In genomic region chr18:44682871-44683221, GRCh38 we compare ENCODE assay signal across 8 cellular contexts.
DNase-seq lines count a peak whose midpoint lies in the region; TF ChIP-seq lines count a peak whose summit lies in the region.

No MANE protein-coding gene starts in this region.

- H3K27me3 ChIP-seq in muscle layer of colon (ENCODE audit: control insufficient read depth in 1 of 2, insufficient read depth in 2 of 2, low read length in 2 of 2): no peaks in the 10 kb centered on the region

- CTCF ChIA-PET in HEK293T (lab: Yijun Ruan, JAX): no interaction called here

- H3K4me1 ChIP-seq in muscle layer of colon (ENCODE audit: insufficient read depth, low read length): peaks cover 38% of the 10 kb centered on the region

- no peaks in the 10 kb centered on the region for H3K9me3 ChIP-seq in muscle layer of colon (ENCODE audit: low read length)

- H3K9ac ChIP-seq in muscle layer of colon (ENCODE audit: low read length): peak overlapping the region; percentile 77

- peak overlapping the region in 1 of 2 donors; percentile 91 for H3K4me3 ChIP-seq in muscle layer of colon (ENCODE audit: low read depth in 1 of 2, low read length in 2 of 2)

- H3K36me3 ChIP-seq in muscle layer of colon (ENCODE audit: insufficient read depth, low read length): no peaks in the 10 kb centered on the region

- peak overlapping the region; percentile 87 for H3K27ac ChIP-seq in muscle layer of colon (ENCODE audit: low read depth, low read length)

- POLR2A ChIA-PET in HEK293T (lab: Yijun Ruan, JAX): no interaction called here

- DNase-seq in COLO668 (lab: John Stamatoyannopoulos, UW; ENCODE audit: unreplicated experiment) (peak; percentile 75), NCI-H128 (lab: John Stamatoyannopoulos, UW; ENCODE audit: unreplicated experiment) (peak; percentile 44), astrocyte of the hippocampus (ENCODE audit: low read depth, low spot score) (peak; percentile 69), HEK293T (ENCODE audit: extremely low spot score) (no peak), cerebellar nuclear complex (lab: John Stamatoyannopoulos, UW) (no peak)
- no peak for DNase-seq in stimulated activated CD8-positive, alpha-beta memory T cell treated with anti-CD3 and anti-CD28 coated beads, Interleukin-4, amount 100 ng/mL, for 48 hours
- no peak for DNase-seq in activated naive CD4-positive, alpha-beta T cell treated with anti-CD3 and anti-CD28 coated beads, Interleukin-2, amount 50 U/mL, for 16 hours

TF ChIP-seq in HEK293T, 16 proteins besides CTCF, POLR2A, EP300 and RAD21:
- no peak for TF ChIP-seq PKNOX1 (IDR thresholded peaks at IDR 0.05)
- TF ChIP-seq CTBP1 (IDR thresholded peaks at IDR 0.05; ENCODE audit: borderline replicate concordance): no peak
- TF ChIP-seq BHLHE40 (IDR thresholded peaks at IDR 0.05; ENCODE audit: borderline replicate concordance): no peak
- TF ChIP-seq FOXK2 (IDR thresholded peaks at IDR 0.05): no peak
- no peak for TF ChIP-seq ARNT (IDR thresholded peaks at IDR 0.05)
- no peak for TF ChIP-seq NFRKB (IDR thresholded peaks at IDR 0.05)
- TF ChIP-seq SP1 (IDR thresholded peaks at IDR 0.05): no peak
- no peak for TF ChIP-seq HDGF (IDR thresholded peaks at IDR 0.05; ENCODE audit: borderline replicate concordance)
- TF ChIP-seq LEF1 (IDR thresholded peaks at IDR 0.05; ENCODE audit: borderline replicate concordance): no peak
- TF ChIP-seq FOXM1 (IDR thresholded peaks at IDR 0.05; ENCODE audit: borderline replicate concordance): no peak
- no peak for TF ChIP-seq L3MBTL2 (conservative IDR thresholded peaks at IDR 0.05)
- no peak for TF ChIP-seq FOXA1 (IDR thresholded peaks at IDR 0.05)
- no peak for TF ChIP-seq ELF4 (IDR thresholded peaks at IDR 0.05)
- no peak for TF ChIP-seq SUZ12 (IDR thresholded peaks at IDR 0.05)
- TF ChIP-seq ZNF384 (IDR thresholded peaks at IDR 0.05): no peak

Comparison
In these comparisons a context has a peak if more than half of its experiments do, and no peak if none do; other contexts are left out.
1. DNase-seq: peak in COLO668 (single experiment), NCI-H128 (single experiment) and astrocyte of the hippocampus (single experiment); none in stimulated activated CD8-positive, alpha-beta memory T cell treated with anti-CD3 and anti-CD28 coated beads, Interleukin-4, amount 100 ng/mL, for 48 hours (single experiment), HEK293T (single experiment), cerebellar nuclear complex (0 of 2) and activated naive CD4-positive, alpha-beta T cell treated with anti-CD3 and anti-CD28 coated beads, Interleukin-2, amount 50 U/mL, for 16 hours (single experiment).